In the genomic region with DNA sequence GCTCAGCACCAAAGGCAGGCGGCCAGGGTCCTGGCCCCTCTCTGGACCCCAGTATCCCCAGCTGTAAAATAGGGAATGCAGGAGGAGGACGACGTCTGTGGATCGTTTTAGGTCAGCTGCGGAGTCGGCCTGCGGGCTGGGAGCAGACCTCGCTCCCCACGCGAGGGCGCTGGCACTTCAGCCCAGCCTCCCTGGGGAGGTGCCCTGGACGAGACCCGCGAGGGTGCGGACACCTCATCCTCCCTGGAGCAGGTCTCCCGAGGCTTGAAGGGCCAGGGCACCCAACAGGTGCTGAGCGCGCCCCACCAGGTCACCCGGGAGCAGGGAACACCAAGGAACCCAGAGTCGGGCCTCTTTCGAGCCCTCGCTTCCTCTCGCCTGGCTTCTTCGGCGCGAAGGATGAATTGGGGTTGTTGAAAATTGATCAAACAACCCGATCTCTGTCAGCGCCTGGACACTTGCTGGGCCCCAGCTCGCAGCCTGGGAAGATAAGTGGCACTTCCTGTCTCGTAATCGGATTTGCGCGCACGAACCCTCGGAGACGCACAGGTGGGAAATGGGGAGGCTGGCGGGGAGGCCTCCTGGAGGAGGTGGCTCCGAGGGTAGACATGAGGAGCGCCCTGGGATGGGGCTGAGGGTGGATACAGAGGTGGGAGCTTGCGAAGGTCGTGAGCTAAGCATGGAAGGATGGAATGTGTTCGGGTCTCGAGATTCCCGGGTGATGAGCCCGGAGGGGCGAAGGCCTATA, we compare ENCODE assay signal across 8 cellular contexts. TPM values are rescaled to one million over a fixed set of nuclear protein-coding genes. Genes with fewer than 3 reads are reported as not detected.
A peak's percentile ranks its signal among the peaks of the same experiment; 100 is the strongest.
DNase-seq lines count a peak whose midpoint lies in the region; ATAC-seq, FAIRE-seq and TF ChIP-seq lines count a peak whose summit lies in the region.

No MANE protein-coding gene starts in this region.

- H3K27ac ChIP-seq in Panc1 (ENCODE audit: low read length) (no peak overlapping the region), pancreas (no peak overlapping the region), upper lobe of left lung (peak overlapping the region; percentile 89 to 93 (median 90))

- H3K9me3 Mint-ChIP-seq in glutamatergic neuron (ENCODE audit: unreplicated experiment): peaks cover 11% of the 10 kb centered on the region

- no peaks in the 10 kb centered on the region for H3K36me3 Mint-ChIP-seq in glutamatergic neuron (ENCODE audit: unreplicated experiment)

- in situ Hi-C loops in Panc1 (cut with HindIII; ENCODE audit: low pct_unique_long_range_greater_than_20kb, low sequenced_read_pairs): no loop called here

- peak; percentile 35 for ATAC-seq in HG02798 (IDR thresholded peaks at IDR 0.05; ENCODE audit: poor library complexity, unreplicated experiment)
- peak; percentile 83 for ATAC-seq in Panc1
- ATAC-seq in pancreas: peak; percentile 73 to 91 (median 82)
- ATAC-seq in upper lobe of left lung (ENCODE audit: low FRiP score in 2 of 2): peak; percentile 78

- DNase-seq in Panc1 (ENCODE audit: low read depth, low spot score) (no peak), glutamatergic neuron (peak; percentile 57), pancreas (peak; percentile 48 to 87 (median 63)), upper lobe of left lung (peak; percentile 84 to 91), cortex of kidney (lab: John Stamatoyannopoulos, UW) (no peak)
- peak; percentile 33 for DNase-seq in activated gamma-delta T cell treated with anti-CD3 and anti-CD28 coated beads, Interleukin-2, amount 50 U/mL, for 16 hours (ENCODE audit: low read depth)

- no peak for TF ChIP-seq POLR2A in upper lobe of left lung (IDR thresholded peaks at IDR 0.05)

- intact Hi-C loops in Panc1 (cut with micrococcal nuclease; ENCODE audit: unreplicated experiment): loop anchor here (2.0 kb wide), 1 partner anchor 39 kb away; no protein-coding TSS in a partner anchor
- intact Hi-C loops in pancreas (cut with DNase I): no loop called here

- POLR2A ChIA-PET in Panc1 (lab: Charles Lee): no interaction called here

- no peaks in the 10 kb centered on the region for H3K4me1 ChIP-seq in Panc1 (ENCODE audit: control insufficient read depth, insufficient read depth, low read length)
- peaks cover 0 to 6% (median 5%) of the 10 kb centered on the region in 3 donors for H3K4me1 ChIP-seq in pancreas
- peaks cover 12 to 40% (median 25%) of the 10 kb centered on the region in 4 donors for H3K4me1 ChIP-seq in upper lobe of left lung

- H3K27ac Mint-ChIP-seq in glutamatergic neuron (ENCODE audit: unreplicated experiment): no peak overlapping the region

- peaks cover 6% of the 10 kb centered on the region for H3K4me1 Mint-ChIP-seq in glutamatergic neuron (ENCODE audit: low read depth, unreplicated experiment)

- peak overlapping the region; percentile 31 to 53 for H3K4me3 ChIP-seq in Panc1 (ENCODE audit: low read depth in 2 of 2, low read length in 2 of 2)
- peak overlapping the region; percentile 10 to 45 (median 28) for H3K4me3 ChIP-seq in pancreas
- peak overlapping the region; percentile 59 to 75 (median 67) for H3K4me3 ChIP-seq in upper lobe of left lung

- H3K27me3 ChIP-seq in Panc1 (ENCODE audit: control insufficient read depth, insufficient read depth, low read length) (no peaks in the 10 kb centered on the region; the same call in 1 of the 2 replicates), pancreas (peaks cover 0 to 3% (median 0%) of the 10 kb centered on the region in 4 donors), upper lobe of left lung (no peaks in the 10 kb centered on the region)

- TF ChIP-seq CTCF in GM12873 (IDR thresholded peaks at IDR 0.05; ENCODE audit: insufficient read depth, low read depth, low read length, missing control alignments) (peak; percentile 56), Panc1 (IDR thresholded peaks at IDR 0.05) (peak; percentile 85), glutamatergic neuron (IDR thresholded peaks at IDR 0.05; ENCODE audit: partially characterized antibody, unreplicated experiment) (no peak), pancreas (IDR thresholded peaks at IDR 0.05) (peak in 3 of 4 donors; percentile 23 to 34 (median 31)), upper lobe of left lung (IDR thresholded peaks at IDR 0.05) (peak; percentile 66 to 86 (median 71))

- H3K4me3 Mint-ChIP-seq in glutamatergic neuron (ENCODE audit: unreplicated experiment): peak overlapping the region; percentile 85

- H3K9me3 ChIP-seq in Panc1 (ENCODE audit: control insufficient read depth, insufficient read depth, low read depth, low read length): no peaks in the 10 kb centered on the region
- no peaks in the 10 kb centered on the region for H3K9me3 ChIP-seq in pancreas
- no peaks in the 10 kb centered on the region for H3K9me3 ChIP-seq in upper lobe of left lung

- 1 to 3% methylated on average over 43 to 46 of the region's 46 CpGs for WGBS in pancreas, 2 donors
- WGBS in upper lobe of left lung, 2 donors: 1% methylated on average over 20 to 41 of the region's 46 CpGs

- CTCF ChIA-PET in Panc1 (lab: Charles Lee): interaction anchor here (0.5 to 0.8 kb wide), 3 partner anchors 33 to 328 kb away, joined by 3 to 4 read pairs (median 4); no protein-coding TSS in a partner anchor

- no peaks in the 10 kb centered on the region for H3K36me3 ChIP-seq in Panc1 (ENCODE audit: control insufficient read depth, insufficient read depth, low read length)
- H3K36me3 ChIP-seq in pancreas: no peaks in the 10 kb centered on the region
- peaks cover 0 to 21% (median 0%) of the 10 kb centered on the region in 4 donors for H3K36me3 ChIP-seq in upper lobe of left lung

- FAIRE-seq in pancreas (lab: Jason Lieb, UNC): no peak

- no TSS peak for BruUV-seq in Panc1 (replicated peaks; lab: Mats Ljungman, UMichigan)

- TF ChIP-seq EP300 in upper lobe of left lung (IDR thresholded peaks at IDR 0.05): no peak

- peaks cover 25% of the 10 kb centered on the region for H3K27me3 Mint-ChIP-seq in glutamatergic neuron (ENCODE audit: unreplicated experiment)

RNA-seq across cellular contexts. Expression of a gene that starts 0.6 kb away (rescaled TPM):
- total RNA-seq in Panc1 (2021; ENCODE audit: unreplicated experiment): 0.41 TPM
- 0.29 TPM for polyA plus RNA-seq in Panc1 (2012; ENCODE audit: insufficient read length)
- total RNA-seq in glutamatergic neuron (ENCODE audit: unreplicated experiment): not detected
- 1 to 10 TPM in 5 of 6 donors, under 1 TPM in 1; 0.47 to 3.4 (median 1.9) TPM for total RNA-seq in pancreas
- polyA plus RNA-seq in pancreas: 10 to 100 TPM in 1 of 2 donors, 1 to 10 TPM in 1; 3.4 to 10.6 TPM
- 100 to 1,000 TPM in 4 of 6 donors, 10 to 100 TPM in 2; 92.6 to 577 (median 198) TPM for total RNA-seq in upper lobe of left lung

Comparison
In these comparisons a context has a peak if more than half of its experiments do, and no peak if none do; other contexts are left out.
1. DNase-seq: peak in activated gamma-delta T cell treated with anti-CD3 and anti-CD28 coated beads, Interleukin-2, amount 50 U/mL, for 16 hours (single experiment), glutamatergic neuron (single experiment), pancreas (6 of 6) and upper lobe of left lung (2 of 2); none in Panc1 (single experiment) and cortex of kidney (single experiment).
2. H3K27ac ChIP-seq: peak in upper lobe of left lung (4 of 4); none in Panc1 (single experiment) and pancreas (0 of 4).
3. RNA of a gene that starts 0.6 kb away (total RNA-seq): 92.6 to 577 TPM in upper lobe of left lung; 0.47 to 3.4 TPM in pancreas, 0.41 TPM in Panc1 (single experiment) and not detected in glutamatergic neuron (single experiment); every median in the first group is over 10 times any median in the second.
4. Peak in every context shown above with its lines, with median percentiles within 50 percentile points of each other: ATAC-seq and H3K4me3 ChIP-seq.